In genomic region chr20:49545572-49545971, GRCh38 we compare ENCODE assay signal across 11 cellular contexts. TPM values are rescaled to one million over a fixed set of nuclear protein-coding genes. Genes with fewer than 3 reads are reported as not detected.
DNase-seq lines count a peak whose midpoint lies in the region; ATAC-seq and TF ChIP-seq lines count a peak whose summit lies in the region.
"Had no signal": no experiment of that assay in that cellular context is flagged by ENCODE, and none has a peak within 500 bp of the region (broad histone marks: within the 10 kb centered on the region; RNA-seq: fewer than 3 reads in every experiment).

No MANE protein-coding gene starts in this region.

- H3K36me3 ChIP-seq in BE2C: no peaks in the 10 kb centered on the region
- peaks cover 79% of the 10 kb centered on the region for H3K36me3 ChIP-seq in GM23248 (ENCODE audit: low read depth)
- H3K36me3 ChIP-seq in RWPE2 (ENCODE audit: low read depth): no peaks in the 10 kb centered on the region

- ATAC-seq in RWPE2 (ENCODE audit: low read depth) (no peak), foreskin keratinocyte (no peak), HG03378 (IDR thresholded peaks at IDR 0.05; ENCODE audit: unreplicated experiment) (no peak)
- ATAC-seq: T-cell had no signal

- H3K27me3 ChIP-seq in BE2C: 0 out of 2 replicates have a peak, but pooled peaks cover 3% of the 10 kb centered on the region
- no peaks in the 10 kb centered on the region for H3K27me3 ChIP-seq in GM23248 (replicated peaks; ENCODE audit: insufficient read depth)
- H3K27me3 ChIP-seq in RWPE2 (ENCODE audit: insufficient read depth, poor library complexity, severe bottlenecking): no peaks in the 10 kb centered on the region
- peaks cover 8% of the 10 kb centered on the region for H3K27me3 ChIP-seq in foreskin keratinocyte

- no peaks in the 10 kb centered on the region for H4K20me1 ChIP-seq in GM23248 (ENCODE audit: insufficient read depth)

- DNase-seq in BE2C (no peak), GM23248 (peak; percentile 14), RWPE2 (ENCODE audit: low spot score) (no peak), foreskin keratinocyte (no peak), AG08395 (ENCODE audit: low spot score) (no peak)
- DNase-seq in stimulated activated naive CD4-positive, alpha-beta T cell (lab: John Stamatoyannopoulos, UW): no peak
- DNase-seq in stimulated activated CD4-positive, alpha-beta T cell treated with anti-CD3 and anti-CD28 coated beads, Interleukin-2, amount 100 ng/mL, for 24 hours: no peak
- DNase-seq: hippocampal formation, NCI-H748 treated with DMSO at 0.1 percent for 48 hours, T-cell had no signal

- H3K9me2 ChIP-seq in GM23248 (ENCODE audit: insufficient read depth): no peaks in the 10 kb centered on the region

- H2AFZ ChIP-seq in GM23248: no peak overlapping the region

- H3K9me3 ChIP-seq in BE2C (no peaks in the 10 kb centered on the region; the same call in 1 of the 2 replicates), GM23248 (ENCODE audit: low read depth) (no peaks in the 10 kb centered on the region), RWPE2 (ENCODE audit: severe bottlenecking) (no peaks in the 10 kb centered on the region)

- in situ Hi-C loops in GM23248 (cut with MboI): loop anchor here (5.0 kb wide), 1 partner anchor 62 kb away; no protein-coding TSS in a partner anchor

- H3K79me2 ChIP-seq in GM23248 (ENCODE audit: insufficient read depth): 0 out of 2 replicates have a peak, but pooled peaks cover 5% of the 10 kb centered on the region

- H3K4me2 ChIP-seq in GM23248 (ENCODE audit: unreplicated experiment): no peak overlapping the region

- 0 out of 2 replicates have a peak, but pooled peaks cover 21% of the 10 kb centered on the region for H3F3A ChIP-seq in GM23248 (ENCODE audit: insufficient read depth)

- 93 to 100% methylated on average over 2 of the region's 2 CpGs for WGBS in GM23248 (ENCODE audit: low coverage in 1 of 2, low lambda C conversion rate in 2 of 2, missing lambda C conversion rate in 2 of 2), 2 experiments

- no peak overlapping the region for H3K9ac ChIP-seq in GM23248

- no peaks in the 10 kb centered on the region for H3K4me1 ChIP-seq in BE2C
- no peaks in the 10 kb centered on the region for H3K4me1 ChIP-seq in GM23248 (ENCODE audit: insufficient read depth)
- no peaks in the 10 kb centered on the region for H3K4me1 ChIP-seq in RWPE2 (ENCODE audit: insufficient read depth, poor library complexity, severe bottlenecking)
- no peaks in the 10 kb centered on the region for H3K4me1 ChIP-seq in foreskin keratinocyte

- H3K27ac ChIP-seq in GM23248: no peak overlapping the region
- no peak overlapping the region for H3K27ac ChIP-seq in RWPE2 (ENCODE audit: poor library complexity, severe bottlenecking)
- H3K27ac ChIP-seq in foreskin keratinocyte: no peak overlapping the region

- no peak overlapping the region for H3K4me3 ChIP-seq in BE2C (ENCODE audit: low read depth, low read length)
- H3K4me3 ChIP-seq in GM23248: no peak overlapping the region
- no peak overlapping the region for H3K4me3 ChIP-seq in RWPE2 (ENCODE audit: severe bottlenecking)

- peak; percentile 56 for TF ChIP-seq CTCF in BE2C (IDR thresholded peaks at IDR 0.05; ENCODE audit: low read depth, low read length)
- peak; percentile 50 for TF ChIP-seq CTCF in RWPE2 (IDR thresholded peaks at IDR 0.05; ENCODE audit: poor library complexity, severe bottlenecking)
- peak; percentile 41 for TF ChIP-seq CTCF in foreskin keratinocyte (conservative IDR thresholded peaks at IDR 0.05)

RNA-seq across cellular contexts. Expression of gene PTGIS, which starts 22.4 kb away (rescaled TPM):
- not detected for polyA plus RNA-seq in BE2C (2012; ENCODE audit: insufficient read depth, insufficient read length, low read depth)
- 178 and 192 TPM in 2 replicates for total RNA-seq in GM23248 (2014; rRNA removed; shearing (Covaris generic))
- 109 and 114 TPM in 2 replicates for polyA plus RNA-seq in GM23248 (2016; fragmentation: Nextera tagmentation; extraction: Ambion mirVana)
- not detected in 2 replicates for total RNA-seq in foreskin keratinocyte
- not detected in 2 replicates for polyA plus RNA-seq in foreskin keratinocyte

Comparison
In these comparisons a context has a peak if more than half of its experiments do, and no peak if none do; other contexts are left out.
1. RNA of gene PTGIS, which starts 22.4 kb away (total RNA-seq): 178 to 192 TPM in GM23248; not detected in foreskin keratinocyte; every median in the first group is over 100 times any median in the second.
2. Peak in every context shown above with its lines, with median percentiles within 50 percentile points of each other: CTCF ChIP-seq.